Comparison of ENCODE assay signal across 8 cellular contexts in genomic region chr2:73233154-73233931, GRCh38. TPM values are rescaled to one million over a fixed set of nuclear protein-coding genes. Genes with fewer than 3 reads are reported as not detected.
DNase-seq lines count a peak whose midpoint lies in the region; ATAC-seq and TF ChIP-seq lines count a peak whose summit lies in the region.

Gene PRADC1, minus strand, starts transcription at chr2:73233239. Its CDS starts 79 bp downstream, at chr2:73233160.

- H3K4me1 Mint-ChIP-seq in WTC11 = peaks cover 29% of the 10 kb centered on the region

- POLR2A ChIA-PET in AG04449 (lab: Yijun Ruan, JAX) (interaction anchor here (0.7 to 1.5 kb wide), 13 partner anchors 10 to 945 kb away, joined by 3 to 8 read pairs (median 4); partner anchors contain the start of gene MOB1A), WTC11 (lab: Charles Lee) (interaction anchor here (0.5 to 2.1 kb wide), 12 partner anchors 10 to 144 kb away, joined by 3 to 7 read pairs (median 3); partner anchors contain the start of gene NOTO)

- H3K9ac ChIP-seq in smooth muscle cell (ENCODE audit: low read depth) = peak within 1 kb of the TSS; percentile 88

- H2AFZ ChIP-seq in smooth muscle cell (ENCODE audit: low read depth) = peak within 1 kb of the TSS; percentile 96

- H3K4me3 Mint-ChIP-seq in WTC11 = peak within 1 kb of the TSS; percentile 100

- H3F3A ChIP-seq in smooth muscle cell (ENCODE audit: low read depth) = peaks cover 10% of the 10 kb centered on the region

- peak within 1 kb of the TSS; percentile 93 for H3K4me2 ChIP-seq in smooth muscle cell

- H3K27ac Mint-ChIP-seq in WTC11 = peak within 1 kb of the TSS; percentile 90

- H4K20me1 ChIP-seq in smooth muscle cell (ENCODE audit: low read depth) = peaks cover 39% of the 10 kb centered on the region

- CTCF ChIA-PET in AG04449 (lab: Yijun Ruan, JAX) (interaction anchor here (0.7 to 4.8 kb wide), 7 partner anchors 12 to 340 kb away, joined by 3 to 35 read pairs (median 4); partner anchors contain the start of gene SMYD5), WTC11 (lab: Charles Lee) (interaction anchor here (0.8 to 3.0 kb wide), 14 partner anchors 14 to 370 kb away, joined by 3 to 39 read pairs (median 4); partner anchors contain the start of genes EGR4 and SPR)

- H3K27me3 ChIP-seq in smooth muscle cell (ENCODE audit: low read depth) = no peaks in the 10 kb centered on the region

- TF ChIP-seq CTCF in AG04449 (IDR thresholded peaks at IDR 0.05; ENCODE audit: insufficient read depth, low read length, missing control alignments) (no peak), WTC11 (IDR thresholded peaks at IDR 0.05) (no peak), cardiac fibroblast (IDR thresholded peaks at IDR 0.05; ENCODE audit: low read depth, low read length) (no peak), smooth muscle cell (IDR thresholded peaks at IDR 0.05; ENCODE audit: borderline replicate concordance, insufficient read depth, poor library complexity, severe bottlenecking) (no peak)

- H3K36me3 Mint-ChIP-seq in WTC11 = peaks cover 4% of the 10 kb centered on the region; the same call in 1 of the 2 replicates

- peaks cover 14% of the 10 kb centered on the region for H3K4me1 ChIP-seq in smooth muscle cell (ENCODE audit: low read depth)

- H3K27ac ChIP-seq in smooth muscle cell (ENCODE audit: low read depth) = peak within 1 kb of the TSS; percentile 81

- WGBS in smooth muscle cell (ENCODE audit: low lambda C conversion rate) = under 1% methylated on average over 67 of the region's 67 CpGs

- H3K27me3 Mint-ChIP-seq in WTC11 (ENCODE audit: low read depth) = no peaks in the 10 kb centered on the region; the same call in 1 of the 2 replicates

- DNase-seq in AG04449 (ENCODE audit: low read depth, low spot score) = peak; percentile 97
- DNase-seq in NCI-H2227 treated with DMSO at 0.1 percent for 48 hours (lab: John Stamatoyannopoulos, UW) = peak; percentile 99
- DNase-seq in WTC11 (ENCODE audit: low spot score) = peak; percentile 98
- peak; percentile 100 for DNase-seq in cardiac fibroblast (ENCODE audit: low read depth in 2 of 2)
- DNase-seq in iPS-NIHi7 (ENCODE audit: extremely low spot score) = peak; percentile 99
- DNase-seq in smooth muscle cell (lab: John Stamatoyannopoulos, UW; ENCODE audit: unreplicated experiment) = peak; percentile 86

- no peaks in the 10 kb centered on the region for H3K9me3 ChIP-seq in smooth muscle cell (replicated peaks; ENCODE audit: low read depth)

- peaks cover 42% of the 10 kb centered on the region for H3K79me2 ChIP-seq in smooth muscle cell (ENCODE audit: low read depth)

- H3K9me3 Mint-ChIP-seq in WTC11 = no peaks in the 10 kb centered on the region

- ATAC-seq in GM18907 (IDR thresholded peaks at IDR 0.05; ENCODE audit: unreplicated experiment) (peak; percentile 93), HG03159 (IDR thresholded peaks at IDR 0.05; ENCODE audit: unreplicated experiment) (peak; percentile 92), WTC11 (peak; percentile 93)

- H3K36me3 ChIP-seq in smooth muscle cell (ENCODE audit: low read depth) = no peaks in the 10 kb centered on the region

- H3K4me3 ChIP-seq in AG04449 (ENCODE audit: low read depth, low read length) (peak within 1 kb of the TSS; percentile 93), cardiac fibroblast (replicated peaks in 1 of 2; ENCODE audit: low read depth in 2 of 2, low read length in 2 of 2) (peak within 1 kb of the TSS; percentile 76 to 94), smooth muscle cell (peak within 1 kb of the TSS; percentile 96)

TF ChIP-seq in WTC11, 78 proteins besides CTCF, POLR2A, EP300 and RAD21 (continues in another document):
- TF ChIP-seq NFE2L1 (CRISPR knock-in tag; IDR thresholded peaks at IDR 0.05) = 0 out of 2 replicates have a peak, but pooled peaks have one; percentile 33
- no peak for TF ChIP-seq ZNF219 (CRISPR knock-in tag; IDR thresholded peaks at IDR 0.05; ENCODE audit: borderline replicate concordance)
- no peak for TF ChIP-seq ZNF416 (CRISPR knock-in tag; IDR thresholded peaks at IDR 0.05)
- TF ChIP-seq PRDM15 (CRISPR knock-in tag; IDR thresholded peaks at IDR 0.05) = no peak
- no peak for TF ChIP-seq ATF1 (CRISPR knock-in tag; IDR thresholded peaks at IDR 0.05)
- TF ChIP-seq NR1H2 (CRISPR knock-in tag; IDR thresholded peaks at IDR 0.05) = no peak
- no peak for TF ChIP-seq ZSCAN18 (CRISPR knock-in tag; IDR thresholded peaks at IDR 0.05)
- TF ChIP-seq AFF4 (CRISPR knock-in tag; IDR thresholded peaks at IDR 0.05; ENCODE audit: borderline replicate concordance) = no peak
- TF ChIP-seq SP1 (CRISPR knock-in tag; conservative IDR thresholded peaks at IDR 0.05) = peak; percentile 88
- 0 out of 2 replicates have a peak, but pooled peaks have one; percentile 32 for TF ChIP-seq E2F5 (CRISPR knock-in tag; IDR thresholded peaks at IDR 0.05)
- TF ChIP-seq ESRRA (CRISPR knock-in tag; IDR thresholded peaks at IDR 0.05; ENCODE audit: borderline replicate concordance) = no peak
- no peak for TF ChIP-seq SOX15 (CRISPR knock-in tag; IDR thresholded peaks at IDR 0.05)

RNA-seq across cellular contexts. Expression of gene PRADC1, which starts in this region (rescaled TPM):
- total RNA-seq in WTC11 (2021) (11.4 to 12.9 TPM (median 12.2 TPM) in 3 replicates), smooth muscle cell (24.0 and 28.3 TPM in 2 replicates)
- 47.6 and 51.4 TPM in 2 replicates for polyA plus RNA-seq in smooth muscle cell

Comparison
In these comparisons a context has a peak if more than half of its experiments do, and no peak if none do; other contexts are left out.
1. Peak in every context shown above with its lines: DNase-seq, ATAC-seq, H3K4me3 ChIP-seq and H3K27ac ChIP-seq.